8 cellular contexts compared by ENCODE assay signal in the genomic region with DNA sequence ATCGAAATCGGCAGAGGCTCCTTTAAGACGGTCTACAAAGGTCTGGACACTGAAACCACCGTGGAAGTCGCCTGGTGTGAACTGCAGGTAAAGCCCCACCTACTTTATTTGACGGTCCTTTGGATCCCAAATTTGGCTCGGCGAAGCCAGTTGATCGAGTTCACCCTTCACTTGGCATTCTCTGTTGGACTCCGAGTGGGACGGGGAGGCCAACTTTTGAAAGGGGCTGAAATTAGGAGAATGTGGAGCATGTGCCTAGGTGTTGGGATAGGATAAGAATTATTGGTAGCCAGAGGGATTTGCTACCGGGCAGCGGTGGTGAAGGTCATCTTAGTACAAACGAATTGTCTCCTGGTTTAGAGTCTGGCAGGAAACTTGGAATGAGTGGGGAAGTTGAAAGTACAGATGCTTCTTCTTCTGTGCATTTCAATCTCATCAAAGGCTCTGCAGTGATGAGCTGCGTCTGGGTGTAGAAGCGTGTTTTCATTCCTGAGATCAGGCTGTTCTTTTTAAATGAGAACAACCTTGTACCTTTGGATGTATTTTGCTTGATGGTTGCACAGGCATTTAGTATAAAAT. TPM values are rescaled to one million over a fixed set of nuclear protein-coding genes. Genes with fewer than 3 reads are reported as not detected.
DNase-seq lines count a peak whose midpoint lies in the region; ATAC-seq, FAIRE-seq and TF ChIP-seq lines count a peak whose summit lies in the region.

No MANE protein-coding gene starts in this region.

- no peak for FAIRE-seq in GM12892 (lab: Jason Lieb, UNC)

- no peaks in the 10 kb centered on the region for H3K9me3 ChIP-seq in CD8-positive, alpha-beta memory T cell (ENCODE audit: low read length)
- no peaks in the 10 kb centered on the region for H3K9me3 ChIP-seq in adrenal gland (replicated peaks in 1 of 3)

- peak overlapping the region; percentile 80 for H3K4me3 ChIP-seq in CD8-positive, alpha-beta memory T cell (ENCODE audit: low read length)
- H3K4me3 ChIP-seq in adrenal gland: peak overlapping the region; percentile 21 to 81 (median 77)

- 0 to 1% (median 0%) methylated on average over 13 to 16 of the region's 16 CpGs for WGBS in adrenal gland, 4 donors

- intact Hi-C loops in adrenal gland (cut with DNase I): loop anchor here (5.0 to 10.0 kb wide), 5 partner anchors 60 to 200 kb away; no protein-coding TSS in a partner anchor

- peak overlapping the region; percentile 57 for H3K27ac ChIP-seq in CD8-positive, alpha-beta memory T cell (ENCODE audit: low read depth, low read length)
- peak overlapping the region; percentile 92 to 98 (median 95) for H3K27ac ChIP-seq in adrenal gland

- peaks cover 37% of the 10 kb centered on the region for H3K4me1 ChIP-seq in CD8-positive, alpha-beta memory T cell (ENCODE audit: insufficient read depth, low read length)
- H3K4me1 ChIP-seq in adrenal gland (replicated peaks in 1 of 2): peaks cover 21 to 66% of the 10 kb centered on the region in 2 donors

- H3K27me3 Mint-ChIP-seq in CD8-positive, alpha-beta memory T cell: no peaks in the 10 kb centered on the region
- no peaks in the 10 kb centered on the region for H3K27me3 Mint-ChIP-seq in IgD-negative memory B cell
- H3K27me3 Mint-ChIP-seq in immature natural killer cell (ENCODE audit: low read depth in 3 of 3): peaks cover 0 to 8% (median 0%) of the 10 kb centered on the region in 3 donors

- peaks cover 37 to 41% (median 37%) of the 10 kb centered on the region in 3 donors for H3K4me1 Mint-ChIP-seq in CD8-positive, alpha-beta memory T cell
- H3K4me1 Mint-ChIP-seq in IgD-negative memory B cell (peaks cover 17 to 38% (median 21%) of the 10 kb centered on the region in 3 donors), immature natural killer cell (peaks cover 44 to 50% of the 10 kb centered on the region in 2 donors)
- peaks cover 25% of the 10 kb centered on the region for H3K4me1 Mint-ChIP-seq in stimulated activated effector memory CD8-positive, alpha-beta T cell treated with anti-CD3 and anti-CD28 coated beads, Interleukin-12 subunit alpha, Interleukin-12 subunit beta, amount 100 ng/mL, for 72 hours

- TF ChIP-seq CTCF in adrenal gland (IDR thresholded peaks at IDR 0.05): no peak

- POLR2A ChIA-PET in CD8-positive, alpha-beta memory T cell (lab: Charles Lee): interaction anchor here (1.0 to 5.2 kb wide), 4 partner anchors 111 to 195 kb away, joined by 3 to 39 read pairs (median 6); a partner anchor contains a TSS

- peaks cover 0 to 29% (median 0%) of the 10 kb centered on the region in 3 donors for H3K36me3 Mint-ChIP-seq in CD8-positive, alpha-beta memory T cell
- no peaks in the 10 kb centered on the region for H3K36me3 Mint-ChIP-seq in IgD-negative memory B cell
- H3K36me3 Mint-ChIP-seq in immature natural killer cell: peaks cover 0 to 3% (median 0%) of the 10 kb centered on the region in 3 donors
- H3K36me3 Mint-ChIP-seq in stimulated activated effector memory CD8-positive, alpha-beta T cell treated with anti-CD3 and anti-CD28 coated beads, Interleukin-12 subunit alpha, Interleukin-12 subunit beta, amount 100 ng/mL, for 72 hours: peaks cover 48% of the 10 kb centered on the region

- H3K9me3 Mint-ChIP-seq in CD8-positive, alpha-beta memory T cell: no peaks in the 10 kb centered on the region
- H3K9me3 Mint-ChIP-seq in IgD-negative memory B cell: no peaks in the 10 kb centered on the region
- no peaks in the 10 kb centered on the region for H3K9me3 Mint-ChIP-seq in immature natural killer cell
- no peaks in the 10 kb centered on the region for H3K9me3 Mint-ChIP-seq in stimulated activated effector memory CD8-positive, alpha-beta T cell treated with anti-CD3 and anti-CD28 coated beads, Interleukin-12 subunit alpha, Interleukin-12 subunit beta, amount 100 ng/mL, for 72 hours

- no peak for ATAC-seq in stimulated activated effector memory CD8-positive, alpha-beta T cell treated with anti-CD3 and anti-CD28 coated beads, Interleukin-12 subunit alpha, Interleukin-12 subunit beta, amount 100 ng/mL, for 72 hours

- H3K27me3 ChIP-seq in CD8-positive, alpha-beta memory T cell (ENCODE audit: insufficient read depth, low read length, poor library complexity, severe bottlenecking): no peaks in the 10 kb centered on the region
- no peaks in the 10 kb centered on the region for H3K27me3 ChIP-seq in adrenal gland

- peak in 1 of 5 donors; percentile 38 for DNase-seq in CD8-positive, alpha-beta memory T cell
- DNase-seq in adrenal gland: peak in 2 of 7 donors; percentile 9 to 25
- peak in 2 of 3 donors; percentile 6 to 19 for DNase-seq in immature natural killer cell
- peak in 1 of 2 donors; percentile 64 for DNase-seq in stimulated activated effector memory CD8-positive, alpha-beta T cell treated with anti-CD3 and anti-CD28 coated beads, Interleukin-12 subunit alpha, Interleukin-12 subunit beta, amount 100 ng/mL, for 72 hours (ENCODE audit: low spot score in 2 of 2)
- no peak for DNase-seq in NCI-H187 treated with DMSO at 0.1 percent for 48 hours (lab: John Stamatoyannopoulos, UW)
- no peak for DNase-seq in GM12892 (ENCODE audit: insufficient read length)
- DNase-seq in NCI-H1930 (lab: John Stamatoyannopoulos, UW): no peak

- peak overlapping the region; percentile 93 to 99 (median 96) for H3K4me3 Mint-ChIP-seq in CD8-positive, alpha-beta memory T cell
- H3K4me3 Mint-ChIP-seq in IgD-negative memory B cell (peak overlapping the region; percentile 90 to 99 (median 96)), immature natural killer cell (peak overlapping the region; percentile 83 to 98 (median 92))
- no peak overlapping the region for H3K4me3 Mint-ChIP-seq in stimulated activated effector memory CD8-positive, alpha-beta T cell treated with anti-CD3 and anti-CD28 coated beads, Interleukin-12 subunit alpha, Interleukin-12 subunit beta, amount 100 ng/mL, for 72 hours

- no peak for TF ChIP-seq POLR2A in adrenal gland (IDR thresholded peaks at IDR 0.05)
- no peak for TF ChIP-seq POLR2A in GM12892 (IDR thresholded peaks at IDR 0.05; ENCODE audit: low read depth, low read length)

- peak overlapping the region; percentile 83 to 98 (median 92) for H3K27ac Mint-ChIP-seq in CD8-positive, alpha-beta memory T cell
- peak overlapping the region; percentile 85 to 94 (median 91) for H3K27ac Mint-ChIP-seq in IgD-negative memory B cell
- peak overlapping the region; percentile 89 to 94 (median 91) for H3K27ac Mint-ChIP-seq in immature natural killer cell
- H3K27ac Mint-ChIP-seq in stimulated activated effector memory CD8-positive, alpha-beta T cell treated with anti-CD3 and anti-CD28 coated beads, Interleukin-12 subunit alpha, Interleukin-12 subunit beta, amount 100 ng/mL, for 72 hours: peak overlapping the region; percentile 90

- CTCF ChIA-PET in CD8-positive, alpha-beta memory T cell (lab: Charles Lee): interaction anchor here (0.9 to 6.1 kb wide), 11 partner anchors 11 to 179 kb away, joined by 3 to 66 read pairs (median 4); no protein-coding TSS in a partner anchor

- no peaks in the 10 kb centered on the region for H3K36me3 ChIP-seq in CD8-positive, alpha-beta memory T cell (ENCODE audit: insufficient read depth, low read length)
- no peaks in the 10 kb centered on the region for H3K36me3 ChIP-seq in adrenal gland (replicated peaks in 1 of 2)

RNA-seq across cellular contexts. Expression of a gene that starts 1.9 kb away (rescaled TPM):
- total RNA-seq in CD8-positive, alpha-beta memory T cell: 100 to 1,000 TPM; 174 to 176 TPM
- 47.4 TPM for polyA plus RNA-seq in CD8-positive, alpha-beta memory T cell
- polyA plus RNA-seq in IgD-negative memory B cell (47.0 TPM), adrenal gland (10 to 100 TPM; 14.2 to 88.9 (median 28.5) TPM), immature natural killer cell (10 to 100 TPM in 1 of 3 donors, 1 to 10 TPM in 2; 7.5 to 46.5 (median 8.6) TPM)
- 100 to 1,000 TPM; 115 to 315 (median 134) TPM for total RNA-seq in adrenal gland
- 83.8 TPM for polyA plus RNA-seq in GM12892 (2012; ENCODE audit: missing spikeins)

Comparison
In these comparisons a context has a peak if more than half of its experiments do, and no peak if none do; other contexts are left out.
1. DNase-seq: peak in immature natural killer cell (2 of 3); none in NCI-H187 treated with DMSO at 0.1 percent for 48 hours (single experiment), GM12892 (single experiment) and NCI-H1930 (0 of 2).
2. Peak in every context shown above with its lines, with median percentiles within 50 percentile points of each other: H3K27ac Mint-ChIP-seq.